9 cellular contexts compared by ENCODE assay signal in the genomic region with DNA sequence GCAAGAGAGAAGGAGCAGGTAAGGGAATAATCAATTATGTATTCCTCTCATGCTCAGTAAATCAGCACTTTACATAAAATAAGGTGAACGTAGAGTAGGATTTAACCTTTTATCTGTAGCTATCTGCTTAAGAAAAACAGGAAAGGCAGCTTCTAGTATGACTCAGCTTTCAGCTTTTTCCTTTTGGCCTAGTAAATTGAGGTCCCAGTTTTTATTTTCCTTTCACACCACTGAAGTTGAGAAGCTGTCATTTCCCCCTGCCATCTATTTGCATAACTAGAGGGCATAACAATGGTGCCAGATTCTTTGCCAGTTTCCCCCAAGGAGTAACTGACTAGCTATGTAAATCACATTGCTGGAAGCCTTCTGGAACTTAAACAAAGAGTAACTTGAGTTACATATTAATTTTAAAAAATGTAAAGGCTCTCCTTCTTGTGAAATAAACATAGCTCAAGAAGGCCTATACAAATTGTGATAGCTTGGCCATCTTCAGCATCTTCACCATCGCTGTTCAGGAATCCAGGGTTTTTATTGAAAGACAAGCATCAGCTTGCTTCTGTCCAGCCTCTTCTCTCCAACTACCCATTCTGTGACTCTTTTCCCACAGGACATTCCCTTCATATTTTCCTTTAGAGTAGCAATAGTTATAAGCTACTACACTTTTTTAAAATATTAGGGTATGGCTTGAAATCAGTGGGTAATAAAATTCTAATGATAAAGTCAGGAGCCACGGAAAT.
DNase-seq lines count a peak whose midpoint lies in the region; ATAC-seq, FAIRE-seq and TF ChIP-seq lines count a peak whose summit lies in the region.
"Had no signal": no experiment of that assay in that cellular context is flagged by ENCODE, and none has a peak within 500 bp of the region (broad histone marks: within the 10 kb centered on the region; RNA-seq: fewer than 3 reads in every experiment).

No MANE protein-coding gene starts in this region.

- H3K4me1 Mint-ChIP-seq in neural progenitor cell: peaks cover 8% of the 10 kb centered on the region

- H2AFZ ChIP-seq in neural progenitor cell (replicated peaks): peak overlapping the region; percentile 45

- H3F3A ChIP-seq in neural progenitor cell (ENCODE audit: low read depth): no peaks in the 10 kb centered on the region

- H3K4me3 Mint-ChIP-seq in neural progenitor cell: no peak overlapping the region

- H3K4me3 ChIP-seq in bronchial epithelial cell (ENCODE audit: low read depth, low read length): no peak overlapping the region
- no peak overlapping the region for H3K4me3 ChIP-seq in neural progenitor cell

- no peak overlapping the region for H3K9ac ChIP-seq in neural progenitor cell

- H3K27me3 Mint-ChIP-seq in neural progenitor cell (ENCODE audit: insufficient read depth, low read depth): no peaks in the 10 kb centered on the region

- no peaks in the 10 kb centered on the region for H3K4me1 ChIP-seq in neural progenitor cell

- no peaks in the 10 kb centered on the region for H3K36me3 Mint-ChIP-seq in neural progenitor cell

- no peaks in the 10 kb centered on the region for H3K79me2 ChIP-seq in neural progenitor cell (ENCODE audit: low read depth)

- H3K27me3 ChIP-seq in bronchial epithelial cell (ENCODE audit: control insufficient read depth, insufficient read depth, low read length): no peaks in the 10 kb centered on the region
- no peaks in the 10 kb centered on the region for H3K27me3 ChIP-seq in neural progenitor cell

- no peaks in the 10 kb centered on the region for H3K36me3 ChIP-seq in bronchial epithelial cell (ENCODE audit: control insufficient read depth, insufficient read depth, low read length)
- H3K36me3 ChIP-seq in neural progenitor cell: no peaks in the 10 kb centered on the region

- DNase-seq in bronchial epithelial cell (ENCODE audit: low read depth) (peak; percentile 93), neural progenitor cell (ENCODE audit: low spot score) (no peak), cerebellar nuclear complex (lab: John Stamatoyannopoulos, UW) (no peak)
- DNase-seq in activated CD4-positive, alpha-beta T cell treated with anti-CD3 and anti-CD28 coated beads for 4 hours: no peak
- no peak for DNase-seq in stimulated activated CD4-positive, alpha-beta T cell treated with anti-CD3 and anti-CD28 coated beads, Interleukin-2, amount 100 ng/mL, for 24 hours
- DNase-seq: activated CD4-positive, alpha-beta T cell treated with anti-CD3 and anti-CD28 coated beads, Interleukin-2, amount 50 U/mL, for 48 hours had no signal

- ATAC-seq in GM19023 (IDR thresholded peaks at IDR 0.05; ENCODE audit: unreplicated experiment) (peak; percentile 42), HG03457 (IDR thresholded peaks at IDR 0.05; ENCODE audit: unreplicated experiment) (peak; percentile 59), HG03469 (IDR thresholded peaks at IDR 0.05; ENCODE audit: unreplicated experiment) (no peak)

- no peak overlapping the region for H3K27ac Mint-ChIP-seq in neural progenitor cell

- no peak for FAIRE-seq in bronchial epithelial cell (lab: Jason Lieb, UNC)

- no peaks in the 10 kb centered on the region for H3K9me3 Mint-ChIP-seq in neural progenitor cell

- no peak for TF ChIP-seq CTCF in bronchial epithelial cell (IDR thresholded peaks at IDR 0.05; ENCODE audit: insufficient read depth, low read length, severe bottlenecking)
- no peak for TF ChIP-seq CTCF in neural progenitor cell (IDR thresholded peaks at IDR 0.05)

- H3K4me2 ChIP-seq in neural progenitor cell: no peak overlapping the region

- H3K9me3 ChIP-seq in neural progenitor cell (ENCODE audit: low read depth): no peaks in the 10 kb centered on the region

- H3K27ac ChIP-seq in neural progenitor cell: no peak overlapping the region

- H4K20me1 ChIP-seq in neural progenitor cell (ENCODE audit: low read depth): no peaks in the 10 kb centered on the region
